24 cellular contexts compared by ENCODE assay signal in genomic region chr2:106953236-106953635, GRCh38.
"Had no signal": no experiment of that assay in that cellular context is flagged by ENCODE, and none has a peak within 500 bp of the region (broad histone marks: within the 10 kb centered on the region; RNA-seq: fewer than 3 reads in every experiment).

No MANE protein-coding gene starts in this region.

- FAIRE-seq: endothelial cell of umbilical vein, islet of Langerhans, urothelium cell line had no signal

- H3K4me1 ChIP-seq: left lung, lower lobe of right lung, testis, transverse colon had no signal

- H3K36me3 ChIP-seq: left lung, lower lobe of right lung, transverse colon had no signal

- H3K27ac ChIP-seq: left lung, lower lobe of right lung, testis, transverse colon had no signal

- H3K27me3 ChIP-seq: left lung, testis, transverse colon had no signal

- ATAC-seq: activated CD4-positive, alpha-beta T cell treated with anti-CD3 and anti-CD28 coated beads for 36 hours; activated CD8-positive, alpha-beta memory T cell treated with anti-CD3 and anti-CD28 coated beads, Interleukin-2, amount 10 ng/mL, durations not matched to agents 7 days and 5 days; activated CD8-positive, alpha-beta T cell treated with anti-CD3 and anti-CD28 coated beads, Interleukin-2, amount 10 ng/mL, durations not matched to agents 7 days and 5 days; left lung; lower lobe of right lung; naive thymus-derived CD8-positive, alpha-beta T cell; stimulated activated naive CD8-positive, alpha-beta T cell treated with anti-CD3 and anti-CD28 coated beads, Interleukin-15, Interleukin-2, amounts not matched to agents 100 U/mL and 50 U/mL, for 24 hours; T-cell had no signal

- DNase-seq: activated CD4-positive, alpha-beta T cell treated with anti-CD3 and anti-CD28 coated beads for 36 hours; activated CD4-positive, CD25-positive, alpha-beta regulatory T cell; activated CD8-positive, alpha-beta memory T cell treated with anti-CD3 and anti-CD28 coated beads, Interleukin-2, amount 10 ng/mL, durations not matched to agents 7 days and 5 days; activated CD8-positive, alpha-beta T cell treated with anti-CD3 and anti-CD28 coated beads, Interleukin-2, amount 10 ng/mL, durations not matched to agents 7 days and 5 days; activated naive CD4-positive, alpha-beta T cell treated with Interleukin-2 at 50 U/mL for 16 hours; activated T-cell treated with anti-CD3 and anti-CD28 coated beads, Interleukin-2, amount 50 U/mL, for 48 hours; aorta; caudate nucleus; foreskin fibroblast; left lung; lower lobe of right lung; mesenchymal stem cell; naive thymus-derived CD8-positive, alpha-beta T cell; nucleus accumbens; right cardiac atrium; stimulated activated CD4-positive, alpha-beta T cell treated with anti-CD3 and anti-CD28 coated beads, Interleukin-12 subunit alpha, Interleukin-12 subunit beta, amount 100 ng/mL, for 4 hours; stimulated activated CD4-positive, alpha-beta T cell treated with anti-CD3 and anti-CD28 coated beads, Interleukin-4, amount 100 ng/mL, for 1 hour; stimulated activated naive CD8-positive, alpha-beta T cell treated with anti-CD3 and anti-CD28 coated beads, Interleukin-15, Interleukin-2, amounts not matched to agents 100 U/mL and 50 U/mL, for 24 hours; T-cell; testis; transverse colon had no signal

- H3K4me3 ChIP-seq: left lung, lower lobe of right lung, testis, transverse colon had no signal

- H3K9me3 ChIP-seq: lower lobe of right lung, testis, transverse colon had no signal
